ENCODE assay signal across 20 cellular contexts in genomic region chr5:65647941-65648340, GRCh38.
"Had no signal": no experiment of that assay in that cellular context is flagged by ENCODE, and none has a peak within 500 bp of the region (broad histone marks: within the 10 kb centered on the region; RNA-seq: fewer than 3 reads in every experiment).

No MANE protein-coding gene starts in this region.

- ATAC-seq: activated CD8-positive, alpha-beta memory T cell treated with anti-CD3 and anti-CD28 coated beads, Interleukin-2, amount 10 ng/mL, durations not matched to agents 7 days and 5 days; mucosa of descending colon; T-cell; upper lobe of right lung had no signal

- H3K27ac ChIP-seq: brain microvascular endothelial cell, colonic mucosa, left ventricle myocardium inferior, upper lobe of right lung had no signal

- H3K9me3 ChIP-seq: colonic mucosa, left ventricle myocardium inferior, mucosa of descending colon, upper lobe of right lung had no signal

- DNase-seq: activated CD4-positive, alpha-beta memory T cell treated with anti-CD3 and anti-CD28 coated beads, Interleukin-2, amount 10 ng/mL, durations not matched to agents 7 days and 5 days; activated CD4-positive, alpha-beta T cell treated with anti-CD3 and anti-CD28 coated beads for 48 hours; activated CD4-positive, CD25-positive, alpha-beta regulatory T cell; activated CD8-positive, alpha-beta memory T cell treated with anti-CD3 and anti-CD28 coated beads, Interleukin-2, amount 10 ng/mL, durations not matched to agents 7 days and 5 days; anterior cingulate cortex; brain microvascular endothelial cell; colonic mucosa; foreskin melanocyte; hypothalamus; immature natural killer cell; kidney glomerular epithelial cell; left ventricle myocardium inferior; mucosa of descending colon; naive B cell; nucleus accumbens; posterior cingulate gyrus; stimulated activated naive CD4-positive, alpha-beta T cell; T-cell; T-helper 9 cell; upper lobe of right lung had no signal

- H3K27me3 ChIP-seq: brain microvascular endothelial cell, colonic mucosa, upper lobe of right lung had no signal

- H3K4me3 ChIP-seq: colonic mucosa, left ventricle myocardium inferior, mucosa of descending colon, upper lobe of right lung had no signal

- H3K36me3 ChIP-seq: colonic mucosa had no signal

- H3K4me1 ChIP-seq: colonic mucosa, left ventricle myocardium inferior, upper lobe of right lung had no signal
